10 cellular contexts compared by ENCODE assay signal in the genomic region with DNA sequence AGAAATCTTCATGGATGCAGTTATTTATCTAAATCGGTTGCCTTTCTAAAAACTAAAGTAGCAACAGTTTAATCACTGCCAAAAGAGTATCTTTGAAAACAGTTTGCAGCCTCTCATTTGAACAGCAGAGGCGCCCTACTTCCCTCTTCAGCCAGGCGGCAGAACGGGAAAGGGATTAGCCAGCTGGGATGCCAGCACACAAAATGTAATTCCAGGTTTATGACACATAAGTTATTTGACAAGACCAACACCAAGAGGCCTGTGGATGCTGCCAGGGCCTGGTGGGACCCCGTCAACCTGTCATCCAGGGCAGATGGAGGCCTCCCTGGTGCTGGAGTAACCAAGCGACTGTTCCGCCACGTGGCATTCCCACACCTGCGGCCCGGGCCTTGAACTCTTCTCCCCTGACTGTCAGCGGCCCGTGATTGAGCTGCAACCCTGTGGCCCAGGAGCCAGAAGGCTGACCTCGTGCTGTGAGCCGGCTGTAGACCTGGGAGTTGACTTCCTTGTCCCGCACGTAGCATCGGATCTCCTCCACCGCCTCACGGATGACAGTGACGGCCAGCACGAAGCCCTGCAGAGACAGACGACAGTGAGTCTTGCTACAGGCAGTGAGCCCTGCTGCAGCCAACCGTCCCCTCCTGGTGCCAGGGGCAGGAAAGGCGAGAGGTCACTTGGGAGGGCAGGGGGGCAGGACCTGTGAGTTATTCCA. TPM values are rescaled to one million over a fixed set of nuclear protein-coding genes. Genes with fewer than 3 reads are reported as not detected.
A peak's percentile ranks its signal among the peaks of the same experiment; 100 is the strongest.
DNase-seq lines count a peak whose midpoint lies in the region; ATAC-seq and TF ChIP-seq lines count a peak whose summit lies in the region.
"Had no signal": no experiment of that assay in that cellular context is flagged by ENCODE, and none has a peak within 500 bp of the region (broad histone marks: within the 10 kb centered on the region; RNA-seq: fewer than 3 reads in every experiment).

No MANE protein-coding gene starts in this region.

- no peak for TF ChIP-seq POLR2A in transverse colon (IDR thresholded peaks at IDR 0.05)

- H3K4me3 ChIP-seq in transverse colon, result no peak overlapping the region

- H3K27me3 ChIP-seq in transverse colon, result no peaks in the 10 kb centered on the region

- 63 to 79% methylated on average over 4 to 23 of the region's 24 CpGs for WGBS in transverse colon (ENCODE audit: low coverage in 1 of 2), 2 donors

- no peaks in the 10 kb centered on the region for H3K9me3 ChIP-seq in transverse colon

- H3K4me1 ChIP-seq in transverse colon, result no peaks in the 10 kb centered on the region

- TF ChIP-seq EP300 in transverse colon (IDR thresholded peaks at IDR 0.05; ENCODE audit: low read depth), result no peak

- TF ChIP-seq CTCF in transverse colon (IDR thresholded peaks at IDR 0.05), result peak; percentile 28 to 43 (median 37)

- in situ Hi-C loops in transverse colon (cut with MboI; ENCODE audit: low pct_ligation_motif_present in 1 of 4, low pct_unique_long_range_greater_than_20kb in 1 of 4, low sequenced_read_pairs in 3 of 4), result no loop called here

- no peak overlapping the region for H3K27ac ChIP-seq in transverse colon
- H3K27ac ChIP-seq: KMS-11 had no signal

- ATAC-seq in GM21576 (IDR thresholded peaks at IDR 0.05; ENCODE audit: unreplicated experiment) (no peak), HG02759 (IDR thresholded peaks at IDR 0.05; ENCODE audit: unreplicated experiment) (no peak)

- intact Hi-C loops in transverse colon (cut with DNase I; ENCODE audit: low total_unique reads), result no loop called here

- no peaks in the 10 kb centered on the region for H3K36me3 ChIP-seq in transverse colon

- DNase-seq in DMS 273 (lab: John Stamatoyannopoulos, UW; ENCODE audit: unreplicated experiment), result peak; percentile 35
- no peak for DNase-seq in DMS 273 treated with DMSO at 0.1 percent for 48 hours (lab: John Stamatoyannopoulos, UW)
- peak; percentile 46 for DNase-seq in amniotic epithelial cell (ENCODE audit: low read depth)
- DNase-seq in iris pigment epithelial cell (ENCODE audit: low read depth), result peak; percentile 44
- no peak for DNase-seq in transverse colon
- DNase-seq in activated CD4-positive, alpha-beta T cell treated with anti-CD3 and anti-CD28 coated beads, Interleukin-2, amount 50 U/mL, for 48 hours, result no peak
- DNase-seq: T-helper 2 cell had no signal

RNA-seq across cellular contexts. Expression of a gene that starts 55.5 kb away (rescaled TPM):
- total RNA-seq in transverse colon, result 10 to 100 TPM; 66.3 to 93.0 (median 78.9) TPM

Comparison
In these comparisons a context has a peak if more than half of its experiments do, and no peak if none do; other contexts are left out.
1. DNase-seq: peak in DMS 273 (single experiment), amniotic epithelial cell (single experiment) and iris pigment epithelial cell (single experiment); none in DMS 273 treated with DMSO at 0.1 percent for 48 hours (single experiment), transverse colon (single experiment) and activated CD4-positive, alpha-beta T cell treated with anti-CD3 and anti-CD28 coated beads, Interleukin-2, amount 50 U/mL, for 48 hours (0 of 2).